In genomic region chr2:208251098-208251497, GRCh38 we compare ENCODE assay signal across 13 cellular contexts.
"Had no signal": no experiment of that assay in that cellular context is flagged by ENCODE, and none has a peak within 500 bp of the region (broad histone marks: within the 10 kb centered on the region; RNA-seq: fewer than 3 reads in every experiment).

No MANE protein-coding gene starts in this region.

- DNase-seq: activated T-cell treated with anti-CD3 and anti-CD28 coated beads, Interleukin-2, amount 50 U/mL, for 1 hour; foreskin melanocyte; heart left ventricle; islet precursor cell; nephron progenitor cell; stimulated activated CD4-positive, alpha-beta T cell treated with anti-CD3 and anti-CD28 coated beads, Interleukin-12 subunit alpha, Interleukin-12 subunit beta, amount 100 ng/mL, for 4 hours; stimulated activated naive CD4-positive, alpha-beta T cell treated with Interleukin-2 at 50 U/mL for 16 hours; T-helper 17 cell; testis; upper lobe of right lung had no signal

- H3K27ac Mint-ChIP-seq: activated naive CD4-positive, alpha-beta T cell treated with anti-CD3 and anti-CD28 coated beads, Interleukin-2, amount 50 U/mL, for 24 hours; nephron progenitor cell; T-helper 17 cell had no signal

- H3K4me3 ChIP-seq: testis, upper lobe of right lung had no signal

- H3K9me3 ChIP-seq: heart left ventricle, testis, upper lobe of right lung had no signal

- H3K27ac ChIP-seq: heart left ventricle, upper lobe of right lung had no signal

- H3K9me3 Mint-ChIP-seq: activated naive CD4-positive, alpha-beta T cell treated with anti-CD3 and anti-CD28 coated beads, Interleukin-2, amount 50 U/mL, for 24 hours; nephron progenitor cell had no signal

- H3K4me3 Mint-ChIP-seq: activated naive CD4-positive, alpha-beta T cell treated with anti-CD3 and anti-CD28 coated beads, Interleukin-2, amount 50 U/mL, for 24 hours; nephron progenitor cell; T-helper 17 cell had no signal

- H3K27me3 ChIP-seq: heart left ventricle, testis, upper lobe of right lung had no signal

- H3K27me3 Mint-ChIP-seq: activated naive CD4-positive, alpha-beta T cell treated with anti-CD3 and anti-CD28 coated beads, Interleukin-2, amount 50 U/mL, for 24 hours; T-helper 17 cell had no signal

- ATAC-seq: activated CD4-positive, CD25-positive, alpha-beta regulatory T cell treated with anti-CD3 and anti-CD28 coated beads, Interleukin-2, amount 50 U/mL, for 24 hours; heart left ventricle; left lobe of liver; T-helper 17 cell; upper lobe of right lung had no signal
